ENCODE assay signal across 8 cellular contexts in genomic region chr21:33541756-33542639, GRCh38. TPM values are rescaled to one million over a fixed set of nuclear protein-coding genes. Genes with fewer than 3 reads are reported as not detected.
DNase-seq lines count a peak whose midpoint lies in the region; ATAC-seq and TF ChIP-seq lines count a peak whose summit lies in the region.

TSS of gene GART (minus strand) at chr21:33542117. CDS start at chr21:33539315, 2,802 bp downstream.

- peaks cover 7 to 23% of the 10 kb centered on the region in 2 donors for H3K36me3 Mint-ChIP-seq in naive B cell
- H3K36me3 Mint-ChIP-seq in stimulated activated memory B cell treated with anti-CD40 and anti-IgM and Interleukin-4, amounts not matched to agents 10 μg/mL and 1 μg/mL and 100 μg/mL, for 72 hours = peaks cover 14% of the 10 kb centered on the region

- H3K4me3 ChIP-seq in IMR-90 (ENCODE audit: insufficient read depth, low read depth, low read length) (peak within 1 kb of the TSS; percentile 70), Peyer's patch (peak within 1 kb of the TSS; percentile 71 to 85 (median 78)), esophagus squamous epithelium (peak within 1 kb of the TSS; percentile 74 to 90 (median 80))

- H3K4me1 ChIP-seq in IMR-90 (ENCODE audit: control insufficient read depth, insufficient read depth, low read length) (no peaks in the 10 kb centered on the region), Peyer's patch (peaks cover 0 to 31% (median 9%) of the 10 kb centered on the region in 4 donors), esophagus squamous epithelium (peaks cover 16 to 48% (median 19%) of the 10 kb centered on the region in 3 donors)

- peaks cover 29 to 52% (median 49%) of the 10 kb centered on the region in 3 donors for H3K4me1 Mint-ChIP-seq in naive B cell
- H3K4me1 Mint-ChIP-seq in stimulated activated memory B cell treated with anti-CD40 and anti-IgM and Interleukin-4, amounts not matched to agents 10 μg/mL and 1 μg/mL and 100 μg/mL, for 72 hours = peaks cover 40% of the 10 kb centered on the region

- 0 out of 2 replicates have a peak within 1 kb of the TSS, but pooled peaks have one; percentile 8 for H2BK20ac ChIP-seq in IMR-90 (ENCODE audit: low read depth, low read length)

- H3K56ac ChIP-seq in IMR-90 (ENCODE audit: extremely low read depth, insufficient read depth, low read length) = peak within 1 kb of the TSS; percentile 100

- intact Hi-C loops in IMR-90 (cut with micrococcal nuclease) = no loop called here
- intact Hi-C loops in esophagus squamous epithelium (cut with DNase I) = no loop called here

- H3K4ac ChIP-seq in IMR-90 (ENCODE audit: low read depth, low read length) = peak within 1 kb of the TSS; percentile 99

- CTCF ChIA-PET in IMR-90 (lab: Yijun Ruan, JAX) = interaction anchor here (0.5 kb wide), 1 partner anchor 117 kb away, joined by 3 read pairs; no protein-coding TSS in a partner anchor

- TF ChIP-seq RAD21 in IMR-90 (IDR thresholded peaks at IDR 0.05; ENCODE audit: low read length) = no peak

- H4K91ac ChIP-seq in IMR-90 (ENCODE audit: insufficient read depth, low read depth, low read length) = peak within 1 kb of the TSS; percentile 99

- peak within 1 kb of the TSS; percentile 99 for H3K23ac ChIP-seq in IMR-90 (ENCODE audit: low read depth, low read length)

- peak within 1 kb of the TSS; percentile 87 for H2BK120ac ChIP-seq in IMR-90 (ENCODE audit: low read depth, low read length)

- 0% methylated on average over 21 of the region's 56 CpGs; no CpG with 5 or more reads in 1 of the 2 experiments for WGBS in IMR-90 (ENCODE audit: extremely low coverage in 2 of 2, insufficient read length in 1 of 2), 2 experiments
- 0 to 1% methylated on average over 9 to 30 of the region's 56 CpGs for WGBS in esophagus squamous epithelium, 2 donors

- peak within 1 kb of the TSS; percentile 98 to 100 (median 100) for H3K27ac Mint-ChIP-seq in naive B cell
- peak within 1 kb of the TSS; percentile 97 for H3K27ac Mint-ChIP-seq in stimulated activated memory B cell treated with anti-CD40 and anti-IgM and Interleukin-4, amounts not matched to agents 10 μg/mL and 1 μg/mL and 100 μg/mL, for 72 hours

- H4K8ac ChIP-seq in IMR-90 (ENCODE audit: low read depth in 2 of 2, low read length in 2 of 2) = peak within 1 kb of the TSS; percentile 89 to 99

- no peaks in the 10 kb centered on the region for H3K9me1 ChIP-seq in IMR-90 (ENCODE audit: insufficient read depth, low read length)

- peak within 1 kb of the TSS; percentile 71; the same call in 1 of the 3 replicates for H2BK15ac ChIP-seq in IMR-90 (ENCODE audit: low read depth, low read length)

- BruUV-seq in IMR-90 (replicated peaks; lab: Mats Ljungman, UMichigan) = TSS peak; percentile 81

- H3K36me3 ChIP-seq in IMR-90 (ENCODE audit: control insufficient read depth, insufficient read depth, low read length) (peaks cover 8% of the 10 kb centered on the region), Peyer's patch (peaks cover 0 to 29% (median 0%) of the 10 kb centered on the region in 3 donors), esophagus squamous epithelium (peaks cover 0 to 34% (median 24%) of the 10 kb centered on the region in 3 donors)

- TF ChIP-seq CTCF in IMR-90 (conservative IDR thresholded peaks at IDR 0.05; ENCODE audit: low read depth, low read length) = no peak
- peak in 1 of 6 experiments; percentile 5 for TF ChIP-seq CTCF in Peyer's patch (IDR thresholded peaks at IDR 0.05)
- no peak for TF ChIP-seq CTCF in esophagus squamous epithelium (IDR thresholded peaks at IDR 0.05)

- DNase-seq in DMS53 (lab: John Stamatoyannopoulos, UW) (peak; percentile 90), IMR-90 (peak; percentile 65), Peyer's patch (peak; percentile 82 to 92 (median 91)), esophagus squamous epithelium (lab: John Stamatoyannopoulos, UW) (peak; percentile 67), naive B cell (peak; percentile 88)
- peak; percentile 89 to 92 for DNase-seq in activated T-cell treated with anti-CD3 and anti-CD28 coated beads, Interleukin-2, amount 50 U/mL, for 48 hours

- H3K14ac ChIP-seq in IMR-90 (replicated peaks; ENCODE audit: low read depth, low read length) = peak within 1 kb of the TSS; percentile 100

- H3K9me3 ChIP-seq in IMR-90 (ENCODE audit: control insufficient read depth, insufficient read depth, low read length) (no peaks in the 10 kb centered on the region), Peyer's patch (no peaks in the 10 kb centered on the region), esophagus squamous epithelium (no peaks in the 10 kb centered on the region)

- peak; percentile 55 for ATAC-seq in GM21529 (IDR thresholded peaks at IDR 0.05; ENCODE audit: unreplicated experiment)
- ATAC-seq in IMR-90 (ENCODE audit: low read depth) = peak; percentile 75
- ATAC-seq in naive B cell (ENCODE audit: low read depth in 2 of 2) = peak; percentile 60 to 64
- peak; percentile 86 for ATAC-seq in stimulated activated memory B cell treated with anti-CD40 and anti-IgM and Interleukin-4, amounts not matched to agents 10 μg/mL and 1 μg/mL and 100 μg/mL, for 72 hours

- no peaks in the 10 kb centered on the region for H3K27me3 Mint-ChIP-seq in naive B cell
- no peaks in the 10 kb centered on the region for H3K27me3 Mint-ChIP-seq in stimulated activated memory B cell treated with anti-CD40 and anti-IgM and Interleukin-4, amounts not matched to agents 10 μg/mL and 1 μg/mL and 100 μg/mL, for 72 hours

- H3K4me3 Mint-ChIP-seq in naive B cell = peak within 1 kb of the TSS; percentile 91 to 100 (median 99)
- H3K4me3 Mint-ChIP-seq in stimulated activated memory B cell treated with anti-CD40 and anti-IgM and Interleukin-4, amounts not matched to agents 10 μg/mL and 1 μg/mL and 100 μg/mL, for 72 hours = peak within 1 kb of the TSS; percentile 98

- peak within 1 kb of the TSS; percentile 96 for H4K5ac ChIP-seq in IMR-90 (ENCODE audit: low read depth, low read length)

- peak within 1 kb of the TSS; percentile 95 for H3K18ac ChIP-seq in IMR-90 (ENCODE audit: low read depth, low read length)

- H3K27ac ChIP-seq in IMR-90 (ENCODE audit: insufficient read depth, low read length) (peak within 1 kb of the TSS; percentile 97), Peyer's patch (peak within 1 kb of the TSS; percentile 87 to 100 (median 98)), esophagus squamous epithelium (peak within 1 kb of the TSS; percentile 99 to 100 (median 99))

- H3K79me1 ChIP-seq in IMR-90 (ENCODE audit: low read depth in 1 of 2, low read length in 2 of 2) = peaks cover under 1 to 33% of the 10 kb centered on the region in 2 experiments; a peak in 3 of 4 replicates

- H2AFZ ChIP-seq in IMR-90 (replicated peaks; ENCODE audit: low read length, poor library complexity) = peak within 1 kb of the TSS; percentile 95

- H3K27me3 ChIP-seq in IMR-90 (ENCODE audit: control insufficient read depth, insufficient read depth, low read length) (no peaks in the 10 kb centered on the region), Peyer's patch (no peaks in the 10 kb centered on the region), esophagus squamous epithelium (no peaks in the 10 kb centered on the region)

- TF ChIP-seq POLR2A in IMR-90 (IDR thresholded peaks at IDR 0.05; ENCODE audit: low read depth, low read length) = peak; percentile 71
- TF ChIP-seq POLR2A in Peyer's patch (IDR thresholded peaks at IDR 0.05) = peak; percentile 52 to 70
- TF ChIP-seq POLR2A in esophagus squamous epithelium (IDR thresholded peaks at IDR 0.05) = peak in 2 of 4 donors; percentile 74 to 80

- H2BK5ac ChIP-seq in IMR-90 (ENCODE audit: low read depth, low read length, poor library complexity, severe bottlenecking) = peak within 1 kb of the TSS; percentile 96

- H3K4me2 ChIP-seq in IMR-90 (ENCODE audit: low read depth, low read length) = peak within 1 kb of the TSS; percentile 95

- H2AK5ac ChIP-seq in IMR-90 (ENCODE audit: low read depth, low read length) = peak within 1 kb of the TSS; percentile 97

- in situ Hi-C loops in IMR-90 (cut with MboI; ENCODE audit: low sequenced_read_pairs) = no loop called here

- H2AK9ac ChIP-seq in IMR-90 (replicated peaks; ENCODE audit: low read depth, low read length, poor library complexity) = peak within 1 kb of the TSS; percentile 100

- peak within 1 kb of the TSS; percentile 96 for H3K9ac ChIP-seq in IMR-90 (ENCODE audit: low read depth, low read length)

- POLR2A ChIA-PET in IMR-90 (lab: Charles Lee; ENCODE audit: unreplicated experiment) = no interaction called here

- dilution Hi-C loops in IMR-90 (cut with HindIII; ENCODE audit: low sequenced_read_pairs, unreplicated experiment) = no loop called here

- no peaks in the 10 kb centered on the region for H3K9me3 Mint-ChIP-seq in naive B cell
- H3K9me3 Mint-ChIP-seq in stimulated activated memory B cell treated with anti-CD40 and anti-IgM and Interleukin-4, amounts not matched to agents 10 μg/mL and 1 μg/mL and 100 μg/mL, for 72 hours = peaks cover 2% of the 10 kb centered on the region

- H4K20me1 ChIP-seq in IMR-90 (ENCODE audit: insufficient read depth, low read length) = peaks cover 38% of the 10 kb centered on the region

TF ChIP-seq in IMR-90, 13 proteins besides CTCF, POLR2A, EP300 and RAD21:
- TF ChIP-seq MXI1 (IDR thresholded peaks at IDR 0.05; ENCODE audit: borderline replicate concordance, low read depth, low read length) (peak; percentile 94), BHLHE40 (IDR thresholded peaks at IDR 0.05; ENCODE audit: low read depth, low read length) (peak; percentile 56; the same call in 1 of the 2 replicates), RCOR1 (IDR thresholded peaks at IDR 0.05; ENCODE audit: insufficient replicate concordance, low read length) (no peak), MAZ (IDR thresholded peaks at IDR 0.05; ENCODE audit: borderline replicate concordance, low read depth, low read length) (0 out of 2 replicates have a peak, but pooled peaks have one; percentile 48), NFE2L2 (IDR thresholded peaks at IDR 0.05; ENCODE audit: low read depth, low read length) (no peak)

RNA-seq across cellular contexts. Expression of gene GART, which starts in this region (rescaled TPM):
- total RNA-seq in IMR-90 (2012; rRNA removed) (73.8 and 115 TPM in 2 replicates), Peyer's patch (10 to 100 TPM; 45.4 to 69.0 (median 61.7) TPM), esophagus squamous epithelium (100 to 1,000 TPM in 2 of 4 donors, 10 to 100 TPM in 2; 38.7 to 147 (median 88.7) TPM)
- polyA plus RNA-seq in IMR-90 (2012; rRNA removed) (21.0 and 29.9 TPM in 2 replicates), naive B cell (ENCODE audit: low read depth in 6 of 6) (10 to 100 TPM; 24.8 to 38.4 (median 32.2) TPM)
- polyA plus RNA-seq in IMR-90 (2012; cell fraction: cytosol; rRNA removed) = 4.9 and 22.6 TPM in 2 replicates
- polyA plus RNA-seq in IMR-90 (2012; cell fraction: nucleus; rRNA removed; ENCODE audit: low replicate concordance) = 6.4 and 48.2 TPM in 2 replicates

Comparison
In these comparisons a context has a peak if more than half of its experiments do, and no peak if none do; other contexts are left out.
1. Peak in every context shown above with its lines: DNase-seq, ATAC-seq, H3K4me3 ChIP-seq and H3K27ac ChIP-seq.